9 cellular contexts compared by ENCODE assay signal in the genomic region with DNA sequence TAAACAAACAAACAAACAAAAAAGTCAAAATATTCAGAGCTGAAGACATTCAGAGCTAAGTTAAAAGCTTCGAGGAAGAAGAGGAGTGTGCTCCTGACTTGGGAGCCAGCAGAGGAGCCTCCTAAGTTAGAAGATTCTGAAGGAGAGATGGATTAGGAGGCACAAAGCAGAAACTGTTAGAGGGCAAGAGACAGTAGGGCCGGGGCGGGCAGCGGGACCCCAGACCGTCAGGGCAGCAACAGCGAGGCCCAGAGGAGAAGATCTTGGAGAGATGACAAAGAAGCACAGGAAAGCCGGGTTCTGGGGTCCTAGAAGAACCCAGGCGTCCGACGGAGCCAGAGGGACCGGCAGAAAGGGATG. TPM values are rescaled to one million over a fixed set of nuclear protein-coding genes. Genes with fewer than 3 reads are reported as not detected.
DNase-seq lines count a peak whose midpoint lies in the region; TF ChIP-seq lines count a peak whose summit lies in the region.
"Had no signal": no experiment of that assay in that cellular context is flagged by ENCODE, and none has a peak within 500 bp of the region (broad histone marks: within the 10 kb centered on the region; RNA-seq: fewer than 3 reads in every experiment).

No MANE protein-coding gene starts in this region.

- H3K4me3 ChIP-seq in adipocyte (ENCODE audit: low read length), result peak overlapping the region; percentile 80
- H3K4me3 ChIP-seq in iPS-18c (ENCODE audit: insufficient read depth, low read depth, low read length), result peak overlapping the region; percentile 70
- peak overlapping the region; percentile 54 to 64 (median 58) for H3K4me3 ChIP-seq in stomach

- peak; percentile 56 for DNase-seq in DMS 273 (lab: John Stamatoyannopoulos, UW; ENCODE audit: unreplicated experiment)
- no peak for DNase-seq in DMS 273 treated with DMSO at 0.1 percent for 48 hours (lab: John Stamatoyannopoulos, UW)
- DNase-seq in adipocyte (ENCODE audit: low read depth), result peak; percentile 17
- no peak for DNase-seq in stomach
- DNase-seq in activated CD8-positive, alpha-beta memory T cell treated with anti-CD3 and anti-CD28 coated beads for 24 hours, result no peak
- no peak for DNase-seq in hepatic stellate cell (ENCODE audit: low spot score)
- no peak for DNase-seq in dedifferentiated amniotic fluid mesenchymal stem cell (ENCODE audit: extremely low spot score)

- peaks cover 12% of the 10 kb centered on the region for H3K27me3 ChIP-seq in adipocyte (replicated peaks; ENCODE audit: control insufficient read depth, insufficient read depth, low read length)
- H3K27me3 ChIP-seq in stomach, result peaks cover 0 to 5% (median 0%) of the 10 kb centered on the region in 3 donors

- no peak for TF ChIP-seq CTCF in stomach (IDR thresholded peaks at IDR 0.05)

- H3K36me3 ChIP-seq in adipocyte (ENCODE audit: control insufficient read depth, insufficient read depth, low read length, severe bottlenecking), result no peaks in the 10 kb centered on the region
- no peaks in the 10 kb centered on the region for H3K36me3 ChIP-seq in stomach

- TF ChIP-seq POLR2A in stomach (IDR thresholded peaks at IDR 0.05), result no peak

- no peaks in the 10 kb centered on the region for H3K4me1 ChIP-seq in adipocyte (ENCODE audit: control insufficient read depth, insufficient read depth, low read length)
- peaks cover 0 to 8% (median 0%) of the 10 kb centered on the region in 4 donors for H3K4me1 ChIP-seq in stomach

- no peak for TF ChIP-seq EP300 in stomach (IDR thresholded peaks at IDR 0.05)

- peak overlapping the region; percentile 1 to 82 (median 60) for H3K27ac ChIP-seq in stomach
- H3K27ac ChIP-seq: 22Rv1 had no signal

- H3K9me3 ChIP-seq in adipocyte (ENCODE audit: control insufficient read depth, low read length), result no peaks in the 10 kb centered on the region
- H3K9me3 ChIP-seq in iPS-18c (ENCODE audit: control insufficient read depth, insufficient read depth, low read length), result peaks cover 3% of the 10 kb centered on the region
- H3K9me3 ChIP-seq in stomach, result no peaks in the 10 kb centered on the region

- WGBS in stomach, 5 donors, result 11 to 28% (median 15%) methylated on average over 7 to 11 of the region's 11 CpGs

- intact Hi-C loops in stomach (cut with DNase I; ENCODE audit: low total_unique reads), result no loop called here

- peak overlapping the region; percentile 62 for H3K9ac ChIP-seq in adipocyte (ENCODE audit: low read length)

RNA-seq across cellular contexts. Expression of a gene that starts 0.7 kb away (rescaled TPM):
- total RNA-seq in stomach, result 10 to 100 TPM in 1 of 5 donors, 1 to 10 TPM in 4; 3.6 to 45.0 (median 5.5) TPM
- 1 to 10 TPM; 1.8 to 4.0 (median 2.9) TPM for polyA plus RNA-seq in stomach

Comparison
In these comparisons a context has a peak if more than half of its experiments do, and no peak if none do; other contexts are left out.
1. DNase-seq: peak in DMS 273 (single experiment) and adipocyte (single experiment); none in DMS 273 treated with DMSO at 0.1 percent for 48 hours (single experiment), stomach (single experiment), activated CD8-positive, alpha-beta memory T cell treated with anti-CD3 and anti-CD28 coated beads for 24 hours (single experiment), hepatic stellate cell (single experiment) and dedifferentiated amniotic fluid mesenchymal stem cell (single experiment).
2. Peak in every context shown above with its lines, with median percentiles within 50 percentile points of each other: H3K4me3 ChIP-seq.